ENCODE assay signal across 22 cellular contexts in the genomic region with DNA sequence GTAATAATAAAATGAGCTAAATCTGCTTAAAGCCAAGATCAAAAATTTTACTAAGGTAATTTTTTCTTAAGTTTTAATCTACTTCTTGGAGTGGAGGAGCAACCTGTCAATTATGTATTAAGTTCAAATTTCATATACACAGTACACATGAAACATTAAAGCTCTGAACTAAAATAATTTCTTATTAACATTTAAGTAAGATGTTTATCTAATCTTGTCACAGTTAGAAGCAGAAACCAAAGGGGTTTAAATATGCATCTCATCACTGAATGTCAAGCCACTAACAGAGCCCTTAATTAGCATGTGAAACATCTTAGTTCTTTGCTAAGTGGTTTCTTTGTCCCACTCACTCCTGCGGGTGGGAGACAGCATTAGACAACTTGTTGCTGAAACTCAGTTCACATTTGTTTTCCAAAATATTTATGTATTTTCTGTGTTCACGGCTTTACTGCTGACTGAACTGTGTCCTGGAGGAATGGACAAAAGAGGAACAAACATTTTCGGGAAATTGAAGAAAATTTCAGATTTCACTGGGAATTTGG.
DNase-seq lines count a peak whose midpoint lies in the region; ATAC-seq and TF ChIP-seq lines count a peak whose summit lies in the region.
"Had no signal": no experiment of that assay in that cellular context is flagged by ENCODE, and none has a peak within 500 bp of the region (broad histone marks: within the 10 kb centered on the region; RNA-seq: fewer than 3 reads in every experiment).

No MANE protein-coding gene starts in this region.

- H3K4me1 Mint-ChIP-seq in WTC11 (peaks cover 67% of the 10 kb centered on the region), type B pancreatic cell (ENCODE audit: unreplicated experiment) (peaks cover 19% of the 10 kb centered on the region)
- H3K4me1 Mint-ChIP-seq: CD4-positive, CD25-positive, alpha-beta regulatory T cell had no signal

- peak overlapping the region; percentile 26 for H2AFZ ChIP-seq in parathyroid adenoma

- peak overlapping the region; percentile 36 for H3K4me3 Mint-ChIP-seq in WTC11
- H3K4me3 Mint-ChIP-seq in type B pancreatic cell: no peak overlapping the region

- H3K36me3 Mint-ChIP-seq in WTC11 (no peaks in the 10 kb centered on the region), type B pancreatic cell (no peaks in the 10 kb centered on the region)
- H3K36me3 Mint-ChIP-seq: CD4-positive, CD25-positive, alpha-beta regulatory T cell had no signal

- intact Hi-C loops in A673 (cut with micrococcal nuclease; ENCODE audit: unreplicated experiment): no loop called here

- POLR2A ChIA-PET in WTC11 (lab: Charles Lee) (no interaction called here), A673 (lab: Charles Lee; ENCODE audit: low non-redundant PET) (no interaction called here)

- no TSS peak for BruUV-seq in A673 (replicated peaks; lab: Mats Ljungman, UMichigan)

- H3K4me3 ChIP-seq in HAP-1 (no peak overlapping the region), iPS-20b (ENCODE audit: low read length) (peak overlapping the region; percentile 3; the same call in 1 of the 2 replicates), parathyroid adenoma (ENCODE audit: low read depth, low read length) (no peak overlapping the region), MG63 (no peak overlapping the region), A673 (ENCODE audit: low read depth, low read length, poor library complexity, severe bottlenecking) (no peak overlapping the region)
- H3K4me3 ChIP-seq: K562 had no signal

- H3K27me3 ChIP-seq in HAP-1 (ENCODE audit: low read depth) (no peaks in the 10 kb centered on the region), iPS-20b (ENCODE audit: insufficient read depth, low read length) (no peaks in the 10 kb centered on the region), parathyroid adenoma (ENCODE audit: control insufficient read depth, insufficient read depth, low read length) (no peaks in the 10 kb centered on the region), MG63 (no peaks in the 10 kb centered on the region), A673 (replicated peaks; ENCODE audit: insufficient read depth, low read depth, low read length, poor library complexity) (peaks cover 3% of the 10 kb centered on the region)

- H3K4me1 ChIP-seq in HAP-1 (peaks cover 11% of the 10 kb centered on the region), iPS-20b (ENCODE audit: insufficient read depth, low read length) (peaks cover 24% of the 10 kb centered on the region), parathyroid adenoma (peaks cover 67% of the 10 kb centered on the region), A673 (ENCODE audit: insufficient read depth, low read length, poor library complexity, severe bottlenecking) (no peaks in the 10 kb centered on the region)

- CTCF ChIA-PET in WTC11 (lab: Charles Lee) (no interaction called here), A673 (lab: Charles Lee) (no interaction called here)

- H3K4me2 ChIP-seq in parathyroid adenoma (ENCODE audit: low read length): no peak overlapping the region
- H3K4me2 ChIP-seq: SK-N-SH had no signal

- H3K79me2 ChIP-seq in parathyroid adenoma: no peaks in the 10 kb centered on the region

- H3K36me3 ChIP-seq in HAP-1 (replicated peaks): no peaks in the 10 kb centered on the region
- no peaks in the 10 kb centered on the region for H3K36me3 ChIP-seq in iPS-20b (ENCODE audit: insufficient read depth, low read depth, low read length)
- H3K36me3 ChIP-seq in parathyroid adenoma (ENCODE audit: control insufficient read depth, insufficient read depth, low read length): no peaks in the 10 kb centered on the region
- no peaks in the 10 kb centered on the region for H3K36me3 ChIP-seq in MG63
- no peaks in the 10 kb centered on the region for H3K36me3 ChIP-seq in A673 (ENCODE audit: insufficient read depth, low read length, poor library complexity, severe bottlenecking)

- H3K27ac ChIP-seq in iPS-20b (ENCODE audit: low read length) (peak overlapping the region; percentile 32), parathyroid adenoma (peak overlapping the region; percentile 92), A673 (ENCODE audit: low read depth, low read length, poor library complexity, severe bottlenecking) (no peak overlapping the region)

- ATAC-seq in WTC11: peak; percentile 85
- ATAC-seq: K562, Panc1 had no signal

- no peaks in the 10 kb centered on the region for H3K9me3 Mint-ChIP-seq in WTC11
- H3K9me3 Mint-ChIP-seq in type B pancreatic cell: no peaks in the 10 kb centered on the region

- H3K27me3 Mint-ChIP-seq in WTC11 (ENCODE audit: low read depth) (no peaks in the 10 kb centered on the region), type B pancreatic cell (no peaks in the 10 kb centered on the region)
- H3K27me3 Mint-ChIP-seq: CD4-positive, CD25-positive, alpha-beta regulatory T cell had no signal

- no peak for TF ChIP-seq CTCF in WTC11 (IDR thresholded peaks at IDR 0.05)
- TF ChIP-seq CTCF in parathyroid adenoma (IDR thresholded peaks at IDR 0.05): no peak
- TF ChIP-seq CTCF in type B pancreatic cell (conservative IDR thresholded peaks at IDR 0.05): no peak
- TF ChIP-seq CTCF in A673 (conservative IDR thresholded peaks at IDR 0.05; ENCODE audit: low read depth, low read length): no peak

- in situ Hi-C loops in HAP-1 (cut with MboI; ENCODE audit: low sequenced_read_pairs): no loop called here

- H3K27ac Mint-ChIP-seq in WTC11 (peak overlapping the region; percentile 85), type B pancreatic cell (no peak overlapping the region)
- H3K27ac Mint-ChIP-seq: CD4-positive, CD25-positive, alpha-beta regulatory T cell had no signal

- H3K9ac ChIP-seq in iPS-20b (ENCODE audit: low read depth, low read length): peak overlapping the region; percentile 40; the same call in 1 of the 2 replicates
- no peak overlapping the region for H3K9ac ChIP-seq in parathyroid adenoma
- H3K9ac ChIP-seq: SK-N-SH had no signal

- DNase-seq in HAP-1 (ENCODE audit: low spot score in 2 of 2) (peak; percentile 47 to 82), WTC11 (ENCODE audit: low spot score) (no peak), MG63 (no peak), type B pancreatic cell (ENCODE audit: extremely low spot score, unreplicated experiment) (no peak), A673 (ENCODE audit: low spot score) (no peak)
- DNase-seq: CD4-positive, CD25-positive, alpha-beta regulatory T cell; EL; HCEC 1CT; MM.1S; NCI-H1092; NCI-H1436 treated with DMSO at 0.1 percent for 48 hours; NCI-H1930; NCI-H226; NCI-H510A treated with DMSO at 0.1 percent for 48 hours; NCI-H748 treated with DMSO at 0.1 percent for 48 hours; NK-92 treated with Interleukin-12 subunit alpha and Interleukin-12 subunit beta, amount 100 ng/mL, for 24 hours; SIG-M5; SK-N-SH had no signal

- no peaks in the 10 kb centered on the region for H3K9me3 ChIP-seq in HAP-1
- H3K9me3 ChIP-seq in iPS-20b (ENCODE audit: insufficient read depth, low read depth, low read length): no peaks in the 10 kb centered on the region
- no peaks in the 10 kb centered on the region for H3K9me3 ChIP-seq in parathyroid adenoma (ENCODE audit: control insufficient read depth, low read length)
- H3K9me3 ChIP-seq in MG63: no peaks in the 10 kb centered on the region
- no peaks in the 10 kb centered on the region for H3K9me3 ChIP-seq in A673 (ENCODE audit: low read depth, low read length, poor library complexity, severe bottlenecking)
- H3K9me3 ChIP-seq: SK-N-SH had no signal

TF ChIP-seq in WTC11, 78 proteins besides CTCF, POLR2A, EP300 and RAD21 (continues in another document):
- TF ChIP-seq, protein P1, sequence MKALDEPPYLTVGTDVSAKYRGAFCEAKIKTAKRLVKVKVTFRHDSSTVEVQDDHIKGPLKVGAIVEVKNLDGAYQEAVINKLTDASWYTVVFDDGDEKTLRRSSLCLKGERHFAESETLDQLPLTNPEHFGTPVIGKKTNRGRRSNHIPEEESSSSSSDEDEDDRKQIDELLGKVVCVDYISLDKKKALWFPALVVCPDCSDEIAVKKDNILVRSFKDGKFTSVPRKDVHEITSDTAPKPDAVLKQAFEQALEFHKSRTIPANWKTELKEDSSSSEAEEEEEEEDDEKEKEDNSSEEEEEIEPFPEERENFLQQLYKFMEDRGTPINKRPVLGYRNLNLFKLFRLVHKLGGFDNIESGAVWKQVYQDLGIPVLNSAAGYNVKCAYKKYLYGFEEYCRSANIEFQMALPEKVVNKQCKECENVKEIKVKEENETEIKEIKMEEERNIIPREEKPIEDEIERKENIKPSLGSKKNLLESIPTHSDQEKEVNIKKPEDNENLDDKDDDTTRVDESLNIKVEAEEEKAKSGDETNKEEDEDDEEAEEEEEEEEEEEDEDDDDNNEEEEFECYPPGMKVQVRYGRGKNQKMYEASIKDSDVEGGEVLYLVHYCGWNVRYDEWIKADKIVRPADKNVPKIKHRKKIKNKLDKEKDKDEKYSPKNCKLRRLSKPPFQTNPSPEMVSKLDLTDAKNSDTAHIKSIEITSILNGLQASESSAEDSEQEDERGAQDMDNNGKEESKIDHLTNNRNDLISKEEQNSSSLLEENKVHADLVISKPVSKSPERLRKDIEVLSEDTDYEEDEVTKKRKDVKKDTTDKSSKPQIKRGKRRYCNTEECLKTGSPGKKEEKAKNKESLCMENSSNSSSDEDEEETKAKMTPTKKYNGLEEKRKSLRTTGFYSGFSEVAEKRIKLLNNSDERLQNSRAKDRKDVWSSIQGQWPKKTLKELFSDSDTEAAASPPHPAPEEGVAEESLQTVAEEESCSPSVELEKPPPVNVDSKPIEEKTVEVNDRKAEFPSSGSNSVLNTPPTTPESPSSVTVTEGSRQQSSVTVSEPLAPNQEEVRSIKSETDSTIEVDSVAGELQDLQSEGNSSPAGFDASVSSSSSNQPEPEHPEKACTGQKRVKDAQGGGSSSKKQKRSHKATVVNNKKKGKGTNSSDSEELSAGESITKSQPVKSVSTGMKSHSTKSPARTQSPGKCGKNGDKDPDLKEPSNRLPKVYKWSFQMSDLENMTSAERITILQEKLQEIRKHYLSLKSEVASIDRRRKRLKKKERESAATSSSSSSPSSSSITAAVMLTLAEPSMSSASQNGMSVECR (CRISPR knock-in tag; IDR thresholded peaks at IDR 0.05; ENCODE audit: borderline replicate concordance): no peak
- TF ChIP-seq, protein P2, sequence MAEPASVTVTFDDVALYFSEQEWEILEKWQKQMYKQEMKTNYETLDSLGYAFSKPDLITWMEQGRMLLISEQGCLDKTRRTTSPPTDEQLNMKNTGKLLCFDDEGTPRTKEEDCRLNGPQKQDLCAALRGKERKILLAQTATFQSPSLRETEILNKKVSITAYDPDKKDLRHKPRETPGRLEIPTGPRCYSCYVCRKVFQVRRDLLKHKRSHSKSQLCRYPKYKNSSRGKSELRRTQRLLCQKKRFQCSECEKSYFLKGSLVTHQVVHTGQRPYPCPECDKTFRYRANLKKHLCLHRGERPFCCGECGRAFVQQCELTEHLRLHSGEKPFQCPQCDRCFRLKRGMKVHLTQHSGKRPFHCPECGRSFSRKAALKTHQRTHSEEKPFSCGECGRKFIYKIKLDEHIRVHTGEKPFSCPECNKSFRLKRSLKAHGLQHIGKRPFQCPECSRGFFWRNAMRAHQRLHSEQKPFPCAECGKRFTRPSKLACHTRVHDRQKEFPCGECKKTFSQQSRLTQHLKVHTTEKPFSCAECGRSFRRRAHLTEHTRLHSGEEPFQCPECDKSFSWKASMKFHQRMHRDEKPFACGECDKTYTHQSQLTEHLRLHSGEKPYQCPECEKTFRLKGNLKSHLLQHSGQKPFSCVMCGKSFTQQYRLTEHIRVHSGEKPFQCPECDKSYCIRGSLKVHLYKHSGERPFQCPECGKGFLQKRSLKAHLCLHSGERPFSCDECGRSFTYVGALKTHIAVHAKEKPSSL (CRISPR knock-in tag; conservative IDR thresholded peaks at IDR 0.05): no peak

Comparison
In these comparisons a context has a peak if more than half of its experiments do, and no peak if none do; other contexts are left out.
1. DNase-seq: peak in HAP-1 (2 of 2); none in WTC11 (single experiment), MG63 (single experiment), type B pancreatic cell (single experiment) and A673 (single experiment).